ENCODE assay signal across 1 cellular context in genomic region chr11:12746593-12747097, GRCh38.
TF ChIP-seq lines count a peak whose summit lies in the region.

No MANE protein-coding gene starts in this region.

TF ChIP-seq in GM23338, 12 proteins besides CTCF, POLR2A, EP300 and RAD21 (continued from another document):
- TF ChIP-seq ZNF462 (CRISPR knock-in tag; IDR thresholded peaks at IDR 0.05): no peak
- TF ChIP-seq CREB1 (CRISPR knock-in tag; IDR thresholded peaks at IDR 0.05; ENCODE audit: low read depth): no peak
- no peak for TF ChIP-seq ZNF114 (CRISPR knock-in tag; IDR thresholded peaks at IDR 0.05)
- TF ChIP-seq JUNB (IDR thresholded peaks at IDR 0.05; ENCODE audit: unreplicated experiment): no peak
- no peak for TF ChIP-seq ETS1 (IDR thresholded peaks at IDR 0.05)
- TF ChIP-seq REST (IDR thresholded peaks at IDR 0.05; ENCODE audit: unreplicated experiment): no peak
- no peak for TF ChIP-seq POLR2AphosphoS5 (IDR thresholded peaks at IDR 0.05; ENCODE audit: low read depth)
- no peak for TF ChIP-seq ZNF331 (CRISPR knock-in tag; IDR thresholded peaks at IDR 0.05; ENCODE audit: low read depth)
TF ChIP-seq in GM23338: peak in this region for 0.
